In the genomic region with DNA sequence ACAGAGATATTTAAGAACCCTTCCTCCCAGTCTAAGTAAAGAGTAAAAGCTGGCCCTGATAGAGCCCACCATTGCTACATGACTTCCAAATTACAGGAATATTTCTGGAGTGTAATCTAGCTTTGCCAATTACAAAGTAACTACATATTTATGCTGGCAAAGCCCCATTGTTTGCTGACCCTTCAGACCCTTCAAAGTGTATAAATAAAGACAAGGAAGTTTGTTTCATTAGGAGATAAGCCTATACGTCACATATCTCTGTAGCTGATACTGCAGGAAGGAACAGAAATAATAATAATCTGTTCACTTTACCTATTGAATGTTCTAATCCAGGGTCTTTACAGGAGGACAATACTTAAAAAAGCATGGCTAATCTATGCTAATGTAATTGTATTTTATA, we compare ENCODE assay signal across 10 cellular contexts.
"Had no signal": no experiment of that assay in that cellular context is flagged by ENCODE, and none has a peak within 500 bp of the region (broad histone marks: within the 10 kb centered on the region; RNA-seq: fewer than 3 reads in every experiment).

No MANE protein-coding gene starts in this region.

- ATAC-seq: GM23338, HCT116 had no signal

- DNase-seq: GM23248, GOT3, H7, H9, HCEC 1CT, HFFc6 had no signal

- H3K27ac ChIP-seq: GM23248 had no signal

- H3K4me2 ChIP-seq: GM23338 had no signal

- FAIRE-seq: H1, H54 had no signal

- H2AFZ ChIP-seq: GM23248, GM23338 had no signal

- H3K4me3 ChIP-seq: GM23248, GM23338 had no signal

- H3K9ac ChIP-seq: GM23248 had no signal
